10 cellular contexts compared by ENCODE assay signal in genomic region chr14:65359503-65359902, GRCh38. TPM values are rescaled to one million over a fixed set of nuclear protein-coding genes. Genes with fewer than 3 reads are reported as not detected.
DNase-seq lines count a peak whose midpoint lies in the region; ATAC-seq and TF ChIP-seq lines count a peak whose summit lies in the region.
"Had no signal": no experiment of that assay in that cellular context is flagged by ENCODE, and none has a peak within 500 bp of the region (broad histone marks: within the 10 kb centered on the region; RNA-seq: fewer than 3 reads in every experiment).

No MANE protein-coding gene starts in this region.

- no peaks in the 10 kb centered on the region for H3K9me3 Mint-ChIP-seq in HFFc6
- H3K9me3 Mint-ChIP-seq in activated CD4-positive, alpha-beta memory T cell treated with anti-CD3 and anti-CD28 coated beads, Interleukin-2, amount 10 ng/mL, durations not matched to agents 7 days and 5 days = no peaks in the 10 kb centered on the region
- H3K9me3 Mint-ChIP-seq: activated naive CD4-positive, alpha-beta T cell treated with anti-CD3 and anti-CD28 coated beads, Interleukin-2, amount 50 U/mL, for 24 hours had no signal

- no peak overlapping the region for H3K18ac ChIP-seq in mesendoderm (ENCODE audit: low read length)

- no peaks in the 10 kb centered on the region for H3K9me3 ChIP-seq in DND-41 (ENCODE audit: insufficient read depth, low read length, severe bottlenecking)

- peak; percentile 20 for TF ChIP-seq CTCF in DND-41 (IDR thresholded peaks at IDR 0.05; ENCODE audit: borderline replicate concordance, extremely low read depth, low read length, poor library complexity, severe bottlenecking)
- peak; percentile 50 for TF ChIP-seq CTCF in HFFc6 (IDR thresholded peaks at IDR 0.05)

- no CpG with 5 or more reads among the region's 3 CpGs for WGBS in mesendoderm (ENCODE audit: extremely low coverage, insufficient coverage, low lambda C conversion rate)

- no peaks in the 10 kb centered on the region for H3K4me1 ChIP-seq in DND-41 (ENCODE audit: insufficient read depth, low read length)
- H3K4me1 ChIP-seq in mesendoderm (ENCODE audit: control insufficient read depth, low read depth, low read length) = no peaks in the 10 kb centered on the region

- H3K4me2 ChIP-seq in DND-41 (ENCODE audit: insufficient read depth, low read length) (no peak overlapping the region), mesendoderm (ENCODE audit: low read length) (no peak overlapping the region)

- H3K27ac ChIP-seq in DND-41 (ENCODE audit: low read length) (no peak overlapping the region), mesendoderm (ENCODE audit: low read depth, low read length) (no peak overlapping the region)
- H3K27ac ChIP-seq: parathyroid adenoma had no signal

- H3K4me3 ChIP-seq in DND-41 (ENCODE audit: low read depth in 1 of 2, low read length in 2 of 2) (no peak overlapping the region), mesendoderm (ENCODE audit: low read length) (no peak overlapping the region)

- no peaks in the 10 kb centered on the region for H3K79me1 ChIP-seq in mesendoderm (ENCODE audit: low read length)

- no peak overlapping the region for H3K27ac Mint-ChIP-seq in HFFc6
- H3K27ac Mint-ChIP-seq in activated CD4-positive, alpha-beta memory T cell treated with anti-CD3 and anti-CD28 coated beads, Interleukin-2, amount 10 ng/mL, durations not matched to agents 7 days and 5 days = peak overlapping the region; percentile 5
- H3K27ac Mint-ChIP-seq: activated naive CD4-positive, alpha-beta T cell treated with anti-CD3 and anti-CD28 coated beads, Interleukin-2, amount 50 U/mL, for 24 hours had no signal

- H2BK120ac ChIP-seq in mesendoderm (ENCODE audit: low read depth, low read length) = no peak overlapping the region

- CTCF ChIA-PET in activated CD4-positive, alpha-beta memory T cell treated with anti-CD3 and anti-CD28 coated beads, Interleukin-2, amount 10 ng/mL, durations not matched to agents 7 days and 5 days (lab: Charles Lee) = interaction anchor here (0.6 to 2.2 kb wide), 4 partner anchors 12 to 189 kb away, joined by 3 to 11 read pairs (median 4); no protein-coding TSS in a partner anchor

- POLR2A ChIA-PET in activated CD4-positive, alpha-beta memory T cell treated with anti-CD3 and anti-CD28 coated beads, Interleukin-2, amount 10 ng/mL, durations not matched to agents 7 days and 5 days (lab: Charles Lee) = interaction anchor here (0.5 to 0.9 kb wide), 3 partner anchors 56 to 564 kb away, joined by 3 to 4 read pairs (median 3); no protein-coding TSS in a partner anchor

- H3K23ac ChIP-seq in mesendoderm (ENCODE audit: low read length) = no peak overlapping the region

- H2AK5ac ChIP-seq in mesendoderm (ENCODE audit: low read length) = no peak overlapping the region

- DNase-seq in DND-41 (no peak), HFFc6 (no peak), lung microvascular endothelial cell (ENCODE audit: low read depth in 2 of 2) (peak; percentile 23 to 84), OCI-M2 (lab: John Stamatoyannopoulos, UW; ENCODE audit: unreplicated experiment) (no peak), mesendoderm (no peak)
- no peak for DNase-seq in activated CD4-positive, alpha-beta memory T cell treated with anti-CD3 and anti-CD28 coated beads, Interleukin-2, amount 10 ng/mL, durations not matched to agents 7 days and 5 days
- DNase-seq: erythroblast had no signal

- H3K4me3 Mint-ChIP-seq in HFFc6 = no peak overlapping the region
- no peak overlapping the region for H3K4me3 Mint-ChIP-seq in activated CD4-positive, alpha-beta memory T cell treated with anti-CD3 and anti-CD28 coated beads, Interleukin-2, amount 10 ng/mL, durations not matched to agents 7 days and 5 days
- H3K4me3 Mint-ChIP-seq: activated naive CD4-positive, alpha-beta T cell treated with anti-CD3 and anti-CD28 coated beads, Interleukin-2, amount 50 U/mL, for 24 hours had no signal

- H3K36me3 Mint-ChIP-seq in HFFc6 (ENCODE audit: low read depth) = no peaks in the 10 kb centered on the region
- H3K36me3 Mint-ChIP-seq in activated CD4-positive, alpha-beta memory T cell treated with anti-CD3 and anti-CD28 coated beads, Interleukin-2, amount 10 ng/mL, durations not matched to agents 7 days and 5 days (ENCODE audit: low read depth) = peaks cover 27% of the 10 kb centered on the region

- no peak overlapping the region for H2BK5ac ChIP-seq in mesendoderm (ENCODE audit: low read length)

- no peak for ATAC-seq in DND-41 (ENCODE audit: insufficient read depth, low read depth)
- ATAC-seq in HG02885 (IDR thresholded peaks at IDR 0.05; ENCODE audit: poor library complexity, unreplicated experiment) = no peak

- H3K27me3 ChIP-seq in DND-41 (ENCODE audit: insufficient read depth, low read length, poor library complexity) = no peaks in the 10 kb centered on the region
- no peaks in the 10 kb centered on the region for H3K27me3 ChIP-seq in mesendoderm (ENCODE audit: insufficient read depth, low read length, poor library complexity)

- no peak overlapping the region for H2AFZ ChIP-seq in DND-41 (ENCODE audit: low read depth, low read length)
- H2AFZ ChIP-seq: parathyroid adenoma had no signal

- H3K79me2 ChIP-seq in DND-41 (ENCODE audit: insufficient read depth, low read length) (no peaks in the 10 kb centered on the region), mesendoderm (ENCODE audit: control insufficient read depth, insufficient read depth, low read length) (no peaks in the 10 kb centered on the region)
- H3K79me2 ChIP-seq: parathyroid adenoma had no signal

- no peaks in the 10 kb centered on the region for H3K27me3 Mint-ChIP-seq in HFFc6 (ENCODE audit: insufficient read depth)
- H3K27me3 Mint-ChIP-seq in activated CD4-positive, alpha-beta memory T cell treated with anti-CD3 and anti-CD28 coated beads, Interleukin-2, amount 10 ng/mL, durations not matched to agents 7 days and 5 days = no peaks in the 10 kb centered on the region
- H3K27me3 Mint-ChIP-seq: activated naive CD4-positive, alpha-beta T cell treated with anti-CD3 and anti-CD28 coated beads, Interleukin-2, amount 50 U/mL, for 24 hours had no signal

- H3K56ac ChIP-seq in mesendoderm (ENCODE audit: low read length) = no peak overlapping the region

- no peak overlapping the region for H4K5ac ChIP-seq in mesendoderm (ENCODE audit: low read length)

- H4K8ac ChIP-seq in mesendoderm (ENCODE audit: low read depth, low read length) = no peak overlapping the region

- peaks cover 43% of the 10 kb centered on the region for H3K4me1 Mint-ChIP-seq in HFFc6 (ENCODE audit: low read depth)
- peaks cover 40% of the 10 kb centered on the region for H3K4me1 Mint-ChIP-seq in activated CD4-positive, alpha-beta memory T cell treated with anti-CD3 and anti-CD28 coated beads, Interleukin-2, amount 10 ng/mL, durations not matched to agents 7 days and 5 days

- H2BK15ac ChIP-seq in mesendoderm (replicated peaks; ENCODE audit: low read depth) = no peak overlapping the region

- H4K20me1 ChIP-seq in DND-41 (ENCODE audit: insufficient read depth, low read length) = no peaks in the 10 kb centered on the region

- no peak overlapping the region for H3K4ac ChIP-seq in mesendoderm (ENCODE audit: low read depth, low read length)

- H3K9ac ChIP-seq in DND-41 (ENCODE audit: low read depth, low read length) (no peak overlapping the region), mesendoderm (ENCODE audit: low read length) (no peak overlapping the region)
- H3K9ac ChIP-seq: parathyroid adenoma had no signal

- no peaks in the 10 kb centered on the region for H3K36me3 ChIP-seq in DND-41 (ENCODE audit: insufficient read depth, low read length)
- no peaks in the 10 kb centered on the region for H3K36me3 ChIP-seq in mesendoderm (ENCODE audit: control insufficient read depth, insufficient read depth, low read length)

RNA-seq across cellular contexts. Expression of gene FUT8, which starts 53.0 kb away (rescaled TPM):
- 10 to 100 TPM; 59.5 to 70.4 (median 63.8) TPM for total RNA-seq in HFFc6 (2021; fragmentation: NEBNext Ultra II Directional; extraction: Animal tissue kit (Norgen Biotek cat#: 25700))
- 10 to 100 TPM; 85.0 to 85.5 TPM for total RNA-seq in activated CD4-positive, alpha-beta memory T cell treated with anti-CD3 and anti-CD28 coated beads, Interleukin-2, amount 10 ng/mL, durations not matched to agents 7 days and 5 days
- 8.3 and 13.5 TPM in 2 replicates for total RNA-seq in lung microvascular endothelial cell
- 13.2 TPM for polyA plus RNA-seq in mesendoderm (2013, experiment 1 of 2)
- 13.6 TPM for polyA plus RNA-seq in mesendoderm (2013, experiment 2 of 2)

Comparison
In these comparisons a context has a peak if more than half of its experiments do, and no peak if none do; other contexts are left out.
1. DNase-seq: peak in lung microvascular endothelial cell (2 of 2); none in DND-41 (single experiment), HFFc6 (single experiment), activated CD4-positive, alpha-beta memory T cell treated with anti-CD3 and anti-CD28 coated beads, Interleukin-2, amount 10 ng/mL, durations not matched to agents 7 days and 5 days (single experiment), OCI-M2 (single experiment) and mesendoderm (single experiment).